15 cellular contexts compared by ENCODE assay signal in genomic region chr11:128511712-128512111, GRCh38.
DNase-seq lines count a peak whose midpoint lies in the region; ATAC-seq and TF ChIP-seq lines count a peak whose summit lies in the region.
"Had no signal": no experiment of that assay in that cellular context is flagged by ENCODE, and none has a peak within 500 bp of the region (broad histone marks: within the 10 kb centered on the region; RNA-seq: fewer than 3 reads in every experiment).

No MANE protein-coding gene starts in this region.

- ATAC-seq in upper lobe of right lung (no peak), HG03108 (IDR thresholded peaks at IDR 0.05; ENCODE audit: unreplicated experiment) (no peak)
- ATAC-seq: left colon had no signal

- peak overlapping the region; percentile 96 for H3K4me3 Mint-ChIP-seq in activated naive CD4-positive, alpha-beta T cell treated with anti-CD3 and anti-CD28 coated beads for 36 hours
- peak overlapping the region; percentile 97 for H3K4me3 Mint-ChIP-seq in activated CD4-positive, alpha-beta memory T cell treated with anti-CD3 and anti-CD28 coated beads for 36 hours

- H3K27me3 Mint-ChIP-seq in activated naive CD4-positive, alpha-beta T cell treated with anti-CD3 and anti-CD28 coated beads for 36 hours (ENCODE audit: low read depth), result no peaks in the 10 kb centered on the region
- no peaks in the 10 kb centered on the region for H3K27me3 Mint-ChIP-seq in activated CD4-positive, alpha-beta memory T cell treated with anti-CD3 and anti-CD28 coated beads for 36 hours

- intact Hi-C loops in activated naive CD4-positive, alpha-beta T cell treated with anti-CD3 and anti-CD28 coated beads for 36 hours (cut with micrococcal nuclease), result loop anchor here (2.0 kb wide), 1 partner anchor 181 kb away; no protein-coding TSS in a partner anchor
- intact Hi-C loops in activated CD4-positive, alpha-beta memory T cell treated with anti-CD3 and anti-CD28 coated beads for 36 hours (cut with micrococcal nuclease), result loop anchor here (2.0 to 5.0 kb wide), 2 partner anchors 17 to 41 kb away; no protein-coding TSS in a partner anchor
- intact Hi-C loops in upper lobe of right lung (cut with DNase I) (no loop called here), posterior cingulate gyrus (cut with DNase I) (no loop called here)

- peaks cover 90% of the 10 kb centered on the region for H3K4me1 ChIP-seq in upper lobe of right lung
- H3K4me1 ChIP-seq: prostate gland had no signal

- H3K27ac Mint-ChIP-seq in activated naive CD4-positive, alpha-beta T cell treated with anti-CD3 and anti-CD28 coated beads for 36 hours, result peak overlapping the region; percentile 97
- peak overlapping the region; percentile 96 for H3K27ac Mint-ChIP-seq in activated CD4-positive, alpha-beta memory T cell treated with anti-CD3 and anti-CD28 coated beads for 36 hours

- H3K36me3 ChIP-seq in upper lobe of right lung, result peaks cover 16% of the 10 kb centered on the region
- H3K36me3 ChIP-seq: prostate gland had no signal

- no peaks in the 10 kb centered on the region for H3K9me3 ChIP-seq in upper lobe of right lung
- H3K9me3 ChIP-seq: prostate gland, SK-N-SH had no signal

- H3K9me3 Mint-ChIP-seq in activated naive CD4-positive, alpha-beta T cell treated with anti-CD3 and anti-CD28 coated beads for 36 hours, result no peaks in the 10 kb centered on the region
- no peaks in the 10 kb centered on the region for H3K9me3 Mint-ChIP-seq in activated CD4-positive, alpha-beta memory T cell treated with anti-CD3 and anti-CD28 coated beads for 36 hours

- peaks cover 93% of the 10 kb centered on the region for H3K36me3 Mint-ChIP-seq in activated naive CD4-positive, alpha-beta T cell treated with anti-CD3 and anti-CD28 coated beads for 36 hours (ENCODE audit: low read depth)
- peaks cover 94% of the 10 kb centered on the region for H3K36me3 Mint-ChIP-seq in activated CD4-positive, alpha-beta memory T cell treated with anti-CD3 and anti-CD28 coated beads for 36 hours

- no peak overlapping the region for H3K27ac ChIP-seq in upper lobe of right lung
- H3K27ac ChIP-seq: PC-9, prostate gland had no signal

- no peaks in the 10 kb centered on the region for H3K27me3 ChIP-seq in upper lobe of right lung
- H3K27me3 ChIP-seq: dorsolateral prefrontal cortex had no signal

- CTCF ChIA-PET in activated naive CD4-positive, alpha-beta T cell treated with anti-CD3 and anti-CD28 coated beads for 36 hours (lab: Charles Lee), result interaction anchor here (0.8 to 8.4 kb wide), 10 partner anchors 8 to 339 kb away, joined by 3 to 68 read pairs (median 4); no protein-coding TSS in a partner anchor
- CTCF ChIA-PET in activated CD4-positive, alpha-beta memory T cell treated with anti-CD3 and anti-CD28 coated beads for 36 hours (lab: Charles Lee), result interaction anchor here (1.0 to 20.7 kb wide), 9 partner anchors 8 to 319 kb away, joined by 3 to 264 read pairs (median 5); no protein-coding TSS in a partner anchor

- DNase-seq in activated naive CD4-positive, alpha-beta T cell treated with anti-CD3 and anti-CD28 coated beads for 36 hours, result no peak
- DNase-seq in activated naive CD4-positive, alpha-beta T cell treated with Interleukin-2 at 50 U/mL for 16 hours, result no peak
- DNase-seq in activated CD4-positive, alpha-beta memory T cell treated with anti-CD3 and anti-CD28 coated beads for 36 hours, result no peak
- DNase-seq in fibroblast of mammary gland (ENCODE audit: low read depth) (peak; percentile 38), upper lobe of right lung (no peak), posterior cingulate gyrus (no peak), C1 segment of cervical spinal cord (lab: John Stamatoyannopoulos, UW) (no peak)
- DNase-seq: dorsolateral prefrontal cortex, left colon, NCI-H187 treated with DMSO at 0.1 percent for 48 hours, NCI-H510A treated with DMSO at 0.1 percent for 48 hours, PC-9, SK-N-SH had no signal

- H3K4me3 ChIP-seq in fibroblast of mammary gland (ENCODE audit: control insufficient read depth, low read depth, low read length), result no peak overlapping the region
- H3K4me3 ChIP-seq in upper lobe of right lung, result peak overlapping the region; percentile 22
- H3K4me3 ChIP-seq: dorsolateral prefrontal cortex, PC-9, prostate gland had no signal

- H3K4me1 Mint-ChIP-seq in activated naive CD4-positive, alpha-beta T cell treated with anti-CD3 and anti-CD28 coated beads for 36 hours (ENCODE audit: low read depth), result peaks cover 85% of the 10 kb centered on the region
- peaks cover 89% of the 10 kb centered on the region for H3K4me1 Mint-ChIP-seq in activated CD4-positive, alpha-beta memory T cell treated with anti-CD3 and anti-CD28 coated beads for 36 hours (ENCODE audit: low read depth)

- POLR2A ChIA-PET in activated CD4-positive, alpha-beta memory T cell treated with anti-CD3 and anti-CD28 coated beads for 36 hours (lab: Charles Lee), result interaction anchor here (0.9 to 22.3 kb wide), 12 partner anchors 5 to 221 kb away, joined by 3 to 600 read pairs (median 7); no protein-coding TSS in a partner anchor

- no peak for TF ChIP-seq CTCF in fibroblast of mammary gland (conservative IDR thresholded peaks at IDR 0.05; ENCODE audit: control insufficient read depth, insufficient read depth, low read depth, low read length)
- TF ChIP-seq CTCF in upper lobe of right lung (IDR thresholded peaks at IDR 0.05), result no peak

Comparison
In these comparisons a context has a peak if more than half of its experiments do, and no peak if none do; other contexts are left out.
1. intact Hi-C loops: an anchor here in activated naive CD4-positive, alpha-beta T cell treated with anti-CD3 and anti-CD28 coated beads for 36 hours (2.0 kb wide) and activated CD4-positive, alpha-beta memory T cell treated with anti-CD3 and anti-CD28 coated beads for 36 hours (2.0 to 5.0 kb wide); none called in upper lobe of right lung and posterior cingulate gyrus.